In genomic region chr22:33321466-33321865, GRCh38 we compare ENCODE assay signal across 22 cellular contexts.
"Had no signal": no experiment of that assay in that cellular context is flagged by ENCODE, and none has a peak within 500 bp of the region (broad histone marks: within the 10 kb centered on the region; RNA-seq: fewer than 3 reads in every experiment).

No MANE protein-coding gene starts in this region.

- H3K9me3 Mint-ChIP-seq: activated T-helper 17 cell treated with anti-CD3 and anti-CD28 coated beads, Interleukin-2, amount 50 U/mL, for 72 hours; natural killer cell treated with Interleukin-12 subunit alpha and Interleukin-12 subunit beta and Interleukin-15 and Interleukin-18, amount 100 ng/mL, for 72 hours had no signal

- H3K27me3 Mint-ChIP-seq: activated CD4-positive, alpha-beta T cell treated with anti-CD3 and anti-CD28 coated beads, Interleukin-2, amount 10 ng/mL, durations not matched to agents 7 days and 5 days; activated T-helper 17 cell treated with anti-CD3 and anti-CD28 coated beads, Interleukin-2, amount 50 U/mL, for 72 hours; central memory CD8-positive, alpha-beta T cell; natural killer cell treated with Interleukin-12 subunit alpha and Interleukin-12 subunit beta and Interleukin-15 and Interleukin-18, amount 100 ng/mL, for 72 hours; stimulated activated naive CD8-positive, alpha-beta T cell treated with anti-CD3 and anti-CD28 coated beads, Interleukin-15, Interleukin-2, amounts not matched to agents 100 ng/mL and 50 ng/mL, for 24 hours had no signal

- DNase-seq: activated CD4-positive, alpha-beta T cell treated with anti-CD3 and anti-CD28 coated beads, Interleukin-2, amount 10 ng/mL, durations not matched to agents 7 days and 5 days; activated naive CD4-positive, alpha-beta T cell; activated T-cell treated with anti-CD3 and anti-CD28 coated beads, Interleukin-2, amount 50 U/mL, for 24 hours; amniotic stem cell; dorsolateral prefrontal cortex; head of caudate nucleus; left ventricle myocardium superior; mammary epithelial cell; midbrain; ovary; psoas muscle; spleen; stimulated activated CD4-positive, alpha-beta T cell treated with anti-CD3 and anti-CD28 coated beads, Interleukin-4, amount 100 ng/mL, for 24 hours; substantia nigra; thyroid gland; upper lobe of right lung had no signal

- H3K36me3 Mint-ChIP-seq: activated naive CD8-positive, alpha-beta T cell had no signal

- H3K4me3 Mint-ChIP-seq: activated CD4-positive, alpha-beta T cell treated with anti-CD3 and anti-CD28 coated beads, Interleukin-2, amount 10 ng/mL, durations not matched to agents 7 days and 5 days; activated naive CD8-positive, alpha-beta T cell; activated T-cell treated with anti-CD3 and anti-CD28 coated beads, Interleukin-2, amount 50 U/mL, for 24 hours; activated T-helper 17 cell treated with anti-CD3 and anti-CD28 coated beads, Interleukin-2, amount 50 U/mL, for 72 hours; central memory CD8-positive, alpha-beta T cell; natural killer cell treated with Interleukin-12 subunit alpha and Interleukin-12 subunit beta and Interleukin-15 and Interleukin-18, amount 100 ng/mL, for 72 hours; stimulated activated naive CD8-positive, alpha-beta T cell treated with anti-CD3 and anti-CD28 coated beads, Interleukin-15, Interleukin-2, amounts not matched to agents 100 ng/mL and 50 ng/mL, for 24 hours had no signal

- ATAC-seq: activated CD4-positive, CD25-positive, alpha-beta regulatory T cell treated with anti-CD3 and anti-CD28 coated beads, Interleukin-2, amount 50 U/mL, for 24 hours; activated T-helper 17 cell treated with anti-CD3 and anti-CD28 coated beads, Interleukin-2, amount 50 U/mL, for 72 hours; left ventricle myocardium superior; natural killer cell treated with Interleukin-12 subunit alpha and Interleukin-12 subunit beta and Interleukin-15 and Interleukin-18, amount 100 ng/mL, for 72 hours; psoas muscle; upper lobe of right lung had no signal

- H3K27ac Mint-ChIP-seq: activated CD4-positive, alpha-beta T cell treated with anti-CD3 and anti-CD28 coated beads, Interleukin-2, amount 10 ng/mL, durations not matched to agents 7 days and 5 days; activated naive CD8-positive, alpha-beta T cell; activated T-cell treated with anti-CD3 and anti-CD28 coated beads, Interleukin-2, amount 50 U/mL, for 24 hours; activated T-helper 17 cell treated with anti-CD3 and anti-CD28 coated beads, Interleukin-2, amount 50 U/mL, for 72 hours; natural killer cell treated with Interleukin-12 subunit alpha and Interleukin-12 subunit beta and Interleukin-15 and Interleukin-18, amount 100 ng/mL, for 72 hours; stimulated activated naive CD8-positive, alpha-beta T cell treated with anti-CD3 and anti-CD28 coated beads, Interleukin-15, Interleukin-2, amounts not matched to agents 100 ng/mL and 50 ng/mL, for 24 hours had no signal

- H3K4me1 Mint-ChIP-seq: activated CD4-positive, alpha-beta T cell treated with anti-CD3 and anti-CD28 coated beads, Interleukin-2, amount 10 ng/mL, durations not matched to agents 7 days and 5 days; central memory CD8-positive, alpha-beta T cell had no signal
